In the genomic region with DNA sequence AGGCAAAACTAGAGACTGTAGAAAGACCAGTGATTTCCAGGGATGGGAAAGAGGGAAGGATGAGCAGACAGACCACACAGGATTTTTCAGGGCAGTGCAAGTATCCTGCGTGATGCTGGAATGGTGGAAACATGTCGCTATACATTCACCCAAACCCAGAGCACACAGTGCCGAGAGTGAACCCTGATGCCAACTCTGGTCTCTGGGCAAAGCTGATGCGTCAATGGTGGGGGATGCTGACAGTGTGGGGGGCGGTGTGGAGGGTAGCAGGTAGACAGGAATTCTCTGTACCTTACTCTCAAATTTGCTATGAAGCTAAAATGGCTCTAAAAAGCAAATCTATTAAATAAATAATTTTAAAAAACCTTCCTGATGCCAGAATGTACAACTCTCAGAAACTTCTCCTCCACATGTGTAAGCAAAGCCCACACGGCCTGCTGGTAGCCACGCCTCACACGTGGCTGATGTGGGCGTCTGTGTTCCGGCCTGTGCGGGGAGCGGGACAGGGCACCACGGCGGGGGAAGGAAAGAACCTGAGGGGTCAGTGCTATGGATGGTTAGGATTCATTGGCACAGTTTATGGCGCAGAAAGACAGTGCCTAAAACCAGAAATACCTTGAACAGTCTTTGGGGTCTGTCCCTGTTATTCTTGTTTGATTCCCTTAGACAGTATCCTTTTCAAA, we compare ENCODE assay signal across 14 cellular contexts. TPM values are rescaled to one million over a fixed set of nuclear protein-coding genes. Genes with fewer than 3 reads are reported as not detected.
A peak's percentile ranks its signal among the peaks of the same experiment; 100 is the strongest.
DNase-seq lines count a peak whose midpoint lies in the region; TF ChIP-seq lines count a peak whose summit lies in the region.
"Had no signal": no experiment of that assay in that cellular context is flagged by ENCODE, and none has a peak within 500 bp of the region (broad histone marks: within the 10 kb centered on the region; RNA-seq: fewer than 3 reads in every experiment).

No MANE protein-coding gene starts in this region.

- peaks cover 80% of the 10 kb centered on the region for H3K36me3 ChIP-seq in osteoblast (ENCODE audit: insufficient read depth, low read length)
- H3K36me3 ChIP-seq in tibial artery: peaks cover 32 to 83% (median 62%) of the 10 kb centered on the region in 3 donors

- H3K36me3 Mint-ChIP-seq in IgD-negative memory B cell: peaks cover 2% of the 10 kb centered on the region
- H3K36me3 Mint-ChIP-seq in glutamatergic neuron (ENCODE audit: unreplicated experiment): peaks cover 4% of the 10 kb centered on the region
- H3K36me3 Mint-ChIP-seq in mesothelial cell of epicardium: peaks cover 38% of the 10 kb centered on the region

- H3K4me1 ChIP-seq in osteoblast (ENCODE audit: insufficient read depth, low read length) (no peaks in the 10 kb centered on the region), tibial artery (peaks cover 0 to 5% (median 0%) of the 10 kb centered on the region in 4 donors)

- peaks cover 6% of the 10 kb centered on the region for H4K20me1 ChIP-seq in osteoblast (ENCODE audit: insufficient read depth, low read length)

- H3K27ac Mint-ChIP-seq in IgD-negative memory B cell: peak overlapping the region in 2 of 3 donors; percentile 19 to 81
- peak overlapping the region; percentile 49 for H3K27ac Mint-ChIP-seq in glutamatergic neuron (ENCODE audit: unreplicated experiment)
- H3K27ac Mint-ChIP-seq in mesothelial cell of epicardium: no peak overlapping the region
- H3K27ac Mint-ChIP-seq: H9 had no signal

- no peaks in the 10 kb centered on the region for H3K27me3 ChIP-seq in osteoblast (ENCODE audit: insufficient read depth, low read length)
- H3K27me3 ChIP-seq in tibial artery: no peaks in the 10 kb centered on the region

- no peak for TF ChIP-seq CTCF in glutamatergic neuron (IDR thresholded peaks at IDR 0.05; ENCODE audit: partially characterized antibody, unreplicated experiment)
- no peak for TF ChIP-seq CTCF in osteoblast (IDR thresholded peaks at IDR 0.05; ENCODE audit: extremely low read depth, low read depth, low read length)
- TF ChIP-seq CTCF in coronary artery (IDR thresholded peaks at IDR 0.05): no peak
- no peak for TF ChIP-seq CTCF in tibial artery (IDR thresholded peaks at IDR 0.05)
- TF ChIP-seq CTCF in mesothelial cell of epicardium (IDR thresholded peaks at IDR 0.05; ENCODE audit: unreplicated experiment): no peak

- H3K27me3 Mint-ChIP-seq in IgD-negative memory B cell: no peaks in the 10 kb centered on the region
- H3K27me3 Mint-ChIP-seq in glutamatergic neuron (ENCODE audit: unreplicated experiment): peaks cover 11% of the 10 kb centered on the region
- H3K27me3 Mint-ChIP-seq in mesothelial cell of epicardium (ENCODE audit: low read depth): no peaks in the 10 kb centered on the region
- H3K27me3 Mint-ChIP-seq: CD4-positive, alpha-beta memory T cell had no signal

- no peak overlapping the region for H3K4me2 ChIP-seq in osteoblast (ENCODE audit: insufficient read depth, low read length)

- intact Hi-C loops in tibial artery (cut with DNase I; ENCODE audit: low total_unique reads): no loop called here

- H3K79me2 ChIP-seq in osteoblast (ENCODE audit: insufficient read depth, low read length): peaks cover 46% of the 10 kb centered on the region

- no peak overlapping the region for H3K4me3 Mint-ChIP-seq in IgD-negative memory B cell
- no peak overlapping the region for H3K4me3 Mint-ChIP-seq in glutamatergic neuron (ENCODE audit: unreplicated experiment)
- H3K4me3 Mint-ChIP-seq in mesothelial cell of epicardium: no peak overlapping the region
- H3K4me3 Mint-ChIP-seq: CD4-positive, alpha-beta memory T cell; H9 had no signal

- H2AFZ ChIP-seq in osteoblast (ENCODE audit: low read length): no peak overlapping the region

- H3K9me3 ChIP-seq in osteoblast (ENCODE audit: low read depth, low read length) (no peaks in the 10 kb centered on the region), tibial artery (no peaks in the 10 kb centered on the region)

- H3K4me3 ChIP-seq in osteoblast (ENCODE audit: insufficient read depth, low read length) (no peak overlapping the region), coronary artery (no peak overlapping the region), tibial artery (no peak overlapping the region)

- H3K9me3 Mint-ChIP-seq in IgD-negative memory B cell: no peaks in the 10 kb centered on the region
- H3K9me3 Mint-ChIP-seq in glutamatergic neuron (ENCODE audit: unreplicated experiment): peaks cover 13% of the 10 kb centered on the region
- no peaks in the 10 kb centered on the region for H3K9me3 Mint-ChIP-seq in mesothelial cell of epicardium
- H3K9me3 Mint-ChIP-seq: CD4-positive, alpha-beta memory T cell; H9 had no signal

- no peak for DNase-seq in glutamatergic neuron
- peak; percentile 78 for DNase-seq in osteoblast (ENCODE audit: insufficient read length, low spot score, missing footprints)
- no peak for DNase-seq in NCI-H2227 (lab: John Stamatoyannopoulos, UW; ENCODE audit: unreplicated experiment)
- no peak for DNase-seq in coronary artery (ENCODE audit: low spot score)
- no peak for DNase-seq in tibial artery
- no peak for DNase-seq in mesothelial cell of epicardium (ENCODE audit: low spot score in 2 of 2, unreplicated experiment in 2 of 2)
- DNase-seq: ACHN; CD4-positive, alpha-beta memory T cell; DMS153; DMS79 treated with DMSO at 0.1 percent for 48 hours; GF-D8; H9 had no signal

- H3K4me1 Mint-ChIP-seq in IgD-negative memory B cell (peaks cover 9 to 19% (median 19%) of the 10 kb centered on the region in 3 donors), glutamatergic neuron (ENCODE audit: low read depth, unreplicated experiment) (peaks cover 20% of the 10 kb centered on the region), mesothelial cell of epicardium (no peaks in the 10 kb centered on the region)
- H3K4me1 Mint-ChIP-seq: H9 had no signal

- H3K27ac ChIP-seq in osteoblast (ENCODE audit: low read depth, low read length) (no peak overlapping the region), coronary artery (no peak overlapping the region), tibial artery (no peak overlapping the region)
- H3K27ac ChIP-seq: C4-2B had no signal

RNA-seq across cellular contexts. Expression of a gene that starts 23.9 kb away (rescaled TPM):
- 68.5 TPM for polyA plus RNA-seq in IgD-negative memory B cell
- total RNA-seq in glutamatergic neuron (ENCODE audit: unreplicated experiment): 102 TPM
- 154 and 161 TPM in 2 replicates for total RNA-seq in osteoblast
- 84.4 to 89.1 TPM (median 87.6 TPM) in 3 replicates for total RNA-seq in mesothelial cell of epicardium

RNA-seq across cellular contexts. Expression of a gene that starts 31.5 kb away (rescaled TPM):
- 25.0 TPM for polyA plus RNA-seq in IgD-negative memory B cell
- 19.1 TPM for total RNA-seq in glutamatergic neuron (ENCODE audit: unreplicated experiment)
- 9.1 and 10.5 TPM in 2 replicates for total RNA-seq in osteoblast
- 19.1 to 21.0 TPM (median 19.2 TPM) in 3 replicates for total RNA-seq in mesothelial cell of epicardium
